Comparison of ENCODE assay signal across 14 cellular contexts in the genomic region with DNA sequence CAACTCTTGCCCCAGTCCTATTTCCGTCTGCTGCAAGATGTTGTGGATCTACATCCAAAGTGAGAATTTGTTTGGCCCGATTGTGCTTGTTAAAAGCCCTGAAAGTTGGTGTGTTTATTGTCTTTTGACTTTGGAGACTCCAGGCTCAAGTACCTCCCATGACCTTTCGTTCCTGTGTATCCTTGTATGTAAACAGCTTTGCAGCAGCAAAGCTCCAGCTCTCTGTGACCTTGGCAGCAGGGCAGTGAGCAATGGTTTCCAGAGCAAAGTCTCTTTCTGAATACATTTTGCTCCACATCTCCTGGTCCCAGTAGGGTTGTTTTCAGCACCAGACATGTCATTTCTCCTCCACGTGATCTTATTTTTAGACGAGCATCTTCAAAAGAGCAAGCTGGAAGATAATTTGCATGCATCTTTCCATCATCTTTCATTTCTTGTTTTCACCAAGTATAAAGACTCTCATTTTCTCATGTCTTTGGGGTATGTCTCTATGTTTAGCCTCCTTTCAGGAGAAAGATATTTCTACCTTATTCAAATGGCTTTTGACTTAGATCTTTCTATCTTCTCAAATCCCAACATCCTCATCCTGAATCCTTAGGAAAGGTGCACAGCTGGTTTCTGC.
DNase-seq lines count a peak whose midpoint lies in the region; ATAC-seq and TF ChIP-seq lines count a peak whose summit lies in the region.
"Had no signal": no experiment of that assay in that cellular context is flagged by ENCODE, and none has a peak within 500 bp of the region (broad histone marks: within the 10 kb centered on the region; RNA-seq: fewer than 3 reads in every experiment).

No MANE protein-coding gene starts in this region.

- no peak overlapping the region for H2AFZ ChIP-seq in neural progenitor cell (replicated peaks)

- H3K27me3 ChIP-seq in heart left ventricle = no peaks in the 10 kb centered on the region
- no peaks in the 10 kb centered on the region for H3K27me3 ChIP-seq in gastrocnemius medialis
- H3K27me3 ChIP-seq in neural progenitor cell = no peaks in the 10 kb centered on the region

- H3K4me3 ChIP-seq in LNCaP clone FGC (ENCODE audit: low read depth, low read length) (no peak overlapping the region), heart left ventricle (no peak overlapping the region), gastrocnemius medialis (no peak overlapping the region), neural progenitor cell (no peak overlapping the region)
- H3K4me3 ChIP-seq: smooth muscle cell had no signal

- no peak overlapping the region for H3K4me2 ChIP-seq in neural progenitor cell
- H3K4me2 ChIP-seq: smooth muscle cell had no signal

- peak in 3 of 4 donors; percentile 59 to 62 (median 61) for ATAC-seq in heart left ventricle
- ATAC-seq in gastrocnemius medialis = peak; percentile 18 to 26
- ATAC-seq in HG03097 (IDR thresholded peaks at IDR 0.05; ENCODE audit: low FRiP score, unreplicated experiment) = no peak

- WGBS in heart left ventricle, 4 donors = 51 to 60% (median 54%) methylated on average over 5 of the region's 5 CpGs

- H3K27ac ChIP-seq in C4-2B (peak overlapping the region; percentile 43), heart left ventricle (peak overlapping the region in 3 of 12 donors; percentile 14 to 34 (median 23)), gastrocnemius medialis (peak overlapping the region in 2 of 4 donors; percentile 33 to 47), neural progenitor cell (no peak overlapping the region)

- in situ Hi-C loops in gastrocnemius medialis (cut with MboI; ENCODE audit: low sequenced_read_pairs in 4 of 4) = no loop called here

- TF ChIP-seq CTCF in C4-2B (conservative IDR thresholded peaks at IDR 0.05) (no peak), LNCaP clone FGC (IDR thresholded peaks at IDR 0.05; ENCODE audit: control insufficient read depth, extremely low read depth, insufficient read depth) (no peak), heart left ventricle (IDR thresholded peaks at IDR 0.05) (no peak), gastrocnemius medialis (IDR thresholded peaks at IDR 0.05 in 4 of 5, conservative IDR thresholded peaks at IDR 0.05 in 1 of 5) (no peak), neural progenitor cell (IDR thresholded peaks at IDR 0.05) (no peak)

- no peak for TF ChIP-seq POLR2A in heart left ventricle (IDR thresholded peaks at IDR 0.05)
- no peak for TF ChIP-seq POLR2A in gastrocnemius medialis (IDR thresholded peaks at IDR 0.05)

- H3K4me1 Mint-ChIP-seq in neural progenitor cell = peaks cover 3% of the 10 kb centered on the region

- no peaks in the 10 kb centered on the region for H3K9me3 Mint-ChIP-seq in neural progenitor cell

- peak; percentile 50 for DNase-seq in LNCaP clone FGC (ENCODE audit: low read depth)
- DNase-seq in heart left ventricle = peak in 2 of 5 donors; percentile 32 to 37
- DNase-seq in gastrocnemius medialis = no peak
- no peak for DNase-seq in NCI-H146 (lab: John Stamatoyannopoulos, UW)
- no peak for DNase-seq in neural progenitor cell (ENCODE audit: low spot score)
- DNase-seq in pons (ENCODE audit: low spot score) = no peak
- DNase-seq: central memory CD4-positive, alpha-beta T cell; GOT3; naive B cell; NCI-H526; T1000 had no signal

- no peak overlapping the region for H3K4me3 Mint-ChIP-seq in neural progenitor cell
- H3K4me3 Mint-ChIP-seq: naive B cell had no signal

- H3K36me3 Mint-ChIP-seq in neural progenitor cell = peaks cover 3% of the 10 kb centered on the region
- H3K36me3 Mint-ChIP-seq: naive B cell had no signal

- no peaks in the 10 kb centered on the region for H4K20me1 ChIP-seq in neural progenitor cell (ENCODE audit: low read depth)

- H3K27me3 Mint-ChIP-seq in neural progenitor cell (ENCODE audit: insufficient read depth, low read depth) = peaks cover 3% of the 10 kb centered on the region

- no peaks in the 10 kb centered on the region for H3F3A ChIP-seq in neural progenitor cell (ENCODE audit: low read depth)

- no peaks in the 10 kb centered on the region for H3K9me3 ChIP-seq in heart left ventricle
- no peaks in the 10 kb centered on the region for H3K9me3 ChIP-seq in gastrocnemius medialis
- peaks cover 3% of the 10 kb centered on the region for H3K9me3 ChIP-seq in neural progenitor cell (ENCODE audit: low read depth)

- H3K4me1 ChIP-seq in heart left ventricle (peaks cover 0 to 16% (median 2%) of the 10 kb centered on the region in 12 donors), gastrocnemius medialis (no peaks in the 10 kb centered on the region), neural progenitor cell (no peaks in the 10 kb centered on the region)

- H3K36me3 ChIP-seq in heart left ventricle (no peaks in the 10 kb centered on the region), gastrocnemius medialis (no peaks in the 10 kb centered on the region), neural progenitor cell (no peaks in the 10 kb centered on the region)

- H3K27ac Mint-ChIP-seq in neural progenitor cell = no peak overlapping the region

- no peaks in the 10 kb centered on the region for H3K79me2 ChIP-seq in neural progenitor cell (ENCODE audit: low read depth)

- intact Hi-C loops in heart left ventricle (cut with DNase I) = no loop called here
- intact Hi-C loops in gastrocnemius medialis (cut with DNase I; ENCODE audit: low total_unique reads) = no loop called here

- H3K9ac ChIP-seq in neural progenitor cell = no peak overlapping the region
